ENCODE assay signal across 17 cellular contexts in the genomic region with DNA sequence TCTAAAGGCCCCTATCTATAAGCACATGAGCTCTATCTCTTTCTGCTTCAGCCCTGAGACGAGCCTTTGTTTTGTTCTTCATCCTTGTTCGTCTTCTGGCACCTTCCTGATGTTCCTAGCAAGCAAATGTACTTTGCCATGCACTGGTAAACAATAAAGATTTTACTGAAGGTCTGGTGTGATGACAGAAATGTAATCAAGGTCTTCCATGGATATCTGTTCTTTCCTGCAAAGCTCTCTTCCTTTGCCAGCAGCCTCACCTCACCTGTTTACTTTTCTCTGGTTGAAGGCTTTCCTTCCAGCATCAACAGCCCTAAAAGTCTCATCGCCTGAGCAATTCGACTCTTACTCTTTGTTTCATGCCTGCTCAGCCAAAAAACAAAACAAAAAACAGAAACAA.
"Had no signal": no experiment of that assay in that cellular context is flagged by ENCODE, and none has a peak within 500 bp of the region (broad histone marks: within the 10 kb centered on the region; RNA-seq: fewer than 3 reads in every experiment).

No MANE protein-coding gene starts in this region.

- ATAC-seq: activated CD4-positive, CD25-positive, alpha-beta regulatory T cell treated with anti-CD3 and anti-CD28 coated beads, Interleukin-2, amount 50 U/mL, for 24 hours; activated T-cell treated with anti-CD3 and anti-CD28 coated beads, Interleukin-2, amount 50 U/mL, for 72 hours; gastroesophageal sphincter; heart left ventricle; left ventricle myocardium superior; stimulated activated naive CD8-positive, alpha-beta T cell treated with anti-CD3 and anti-CD28 coated beads, Interleukin-15, amount 100 ng/mL, for 72 hours had no signal

- H3K27ac ChIP-seq: esophagus muscularis mucosa, gastroesophageal sphincter, heart left ventricle, right atrium auricular region, suprapubic skin had no signal

- H3K9me3 ChIP-seq: esophagus muscularis mucosa, gastroesophageal sphincter, heart left ventricle, right atrium auricular region, suprapubic skin had no signal

- DNase-seq: activated CD8-positive, alpha-beta memory T cell treated with anti-CD3 and anti-CD28 coated beads for 24 hours; activated CD8-positive, alpha-beta memory T cell treated with anti-CD3 and anti-CD28 coated beads, Interleukin-2, amount 50 U/mL, for 48 hours; activated gamma-delta T cell; activated T-cell treated with anti-CD3 and anti-CD28 coated beads, Interleukin-2, amount 50 U/mL, for 72 hours; amniotic stem cell; dermis blood vessel endothelial cell; effector memory CD4-positive, alpha-beta T cell; heart left ventricle; left ventricle myocardium superior; stimulated activated CD4-positive, alpha-beta T cell treated with anti-CD3 and anti-CD28 coated beads, Interleukin-12 subunit alpha, Interleukin-12 subunit beta, amount 100 ng/mL, for 4 hours; stimulated activated CD4-positive, alpha-beta T cell treated with anti-CD3 and anti-CD28 coated beads, Interleukin-2, amount 100 ng/mL, for 24 hours; stimulated activated naive CD8-positive, alpha-beta T cell treated with anti-CD3 and anti-CD28 coated beads, Interleukin-15, amount 100 ng/mL, for 72 hours had no signal

- H3K4me3 ChIP-seq: esophagus muscularis mucosa, gastroesophageal sphincter, heart left ventricle, right atrium auricular region, suprapubic skin had no signal

- H3K27me3 ChIP-seq: esophagus muscularis mucosa, gastroesophageal sphincter, heart left ventricle, right atrium auricular region, suprapubic skin had no signal

- H3K36me3 ChIP-seq: esophagus muscularis mucosa, gastroesophageal sphincter, heart left ventricle, right atrium auricular region, suprapubic skin had no signal
